In genomic region chr7:44631458-44632115, GRCh38 we compare ENCODE assay signal across 9 cellular contexts. TPM values are rescaled to one million over a fixed set of nuclear protein-coding genes. Genes with fewer than 3 reads are reported as not detected.
DNase-seq lines count a peak whose midpoint lies in the region; ATAC-seq and TF ChIP-seq lines count a peak whose summit lies in the region.
"Had no signal": no experiment of that assay in that cellular context is flagged by ENCODE, and none has a peak within 500 bp of the region (broad histone marks: within the 10 kb centered on the region; RNA-seq: fewer than 3 reads in every experiment).

No MANE protein-coding gene starts in this region.

- H3K4me3 ChIP-seq in dorsolateral prefrontal cortex = no peak overlapping the region
- H3K4me3 ChIP-seq: coronary artery had no signal

- POLR2A ChIA-PET in activated naive CD8-positive, alpha-beta T cell treated with anti-CD3 and anti-CD28 coated beads, Interleukin-2, amount 10 ng/mL, durations not matched to agents 7 days and 5 days (lab: Charles Lee) = interaction anchor here (1.0 to 3.0 kb wide), 5 partner anchors 9 to 78 kb away, joined by 3 to 16 read pairs (median 7); partner anchors contain the start of genes DDX56, OGDH and TMED4

- H3K27me3 Mint-ChIP-seq in activated naive CD8-positive, alpha-beta T cell treated with anti-CD3 and anti-CD28 coated beads, Interleukin-2, amount 10 ng/mL, durations not matched to agents 7 days and 5 days = no peaks in the 10 kb centered on the region
- no peaks in the 10 kb centered on the region for H3K27me3 Mint-ChIP-seq in mesothelial cell of epicardium (ENCODE audit: low read depth)

- peaks cover 56% of the 10 kb centered on the region for H3K4me1 Mint-ChIP-seq in activated naive CD8-positive, alpha-beta T cell treated with anti-CD3 and anti-CD28 coated beads, Interleukin-2, amount 10 ng/mL, durations not matched to agents 7 days and 5 days
- H3K4me1 Mint-ChIP-seq in mesothelial cell of epicardium = peaks cover 7% of the 10 kb centered on the region

- peak overlapping the region; percentile 53 for H3K4me3 Mint-ChIP-seq in activated naive CD8-positive, alpha-beta T cell treated with anti-CD3 and anti-CD28 coated beads, Interleukin-2, amount 10 ng/mL, durations not matched to agents 7 days and 5 days
- H3K4me3 Mint-ChIP-seq in mesothelial cell of epicardium = no peak overlapping the region

- peaks cover 22% of the 10 kb centered on the region for H3K36me3 Mint-ChIP-seq in activated naive CD8-positive, alpha-beta T cell treated with anti-CD3 and anti-CD28 coated beads, Interleukin-2, amount 10 ng/mL, durations not matched to agents 7 days and 5 days
- H3K36me3 Mint-ChIP-seq in mesothelial cell of epicardium = peaks cover 12% of the 10 kb centered on the region

- intact Hi-C loops in posterior cingulate gyrus (cut with DNase I) (no loop called here), dorsolateral prefrontal cortex (cut with DNase I) (no loop called here)

- peak; percentile 62 for ATAC-seq in activated naive CD8-positive, alpha-beta T cell treated with anti-CD3 and anti-CD28 coated beads, Interleukin-2, amount 10 ng/mL, durations not matched to agents 7 days and 5 days (ENCODE audit: low read depth)

- H3K9me3 Mint-ChIP-seq in activated naive CD8-positive, alpha-beta T cell treated with anti-CD3 and anti-CD28 coated beads, Interleukin-2, amount 10 ng/mL, durations not matched to agents 7 days and 5 days = no peaks in the 10 kb centered on the region
- no peaks in the 10 kb centered on the region for H3K9me3 Mint-ChIP-seq in mesothelial cell of epicardium

- peak overlapping the region in 29 of 59 donors; percentile 0 to 83 (median 32) for H3K27ac ChIP-seq in dorsolateral prefrontal cortex

- no peaks in the 10 kb centered on the region for H3K27me3 ChIP-seq in dorsolateral prefrontal cortex

- H3K27ac Mint-ChIP-seq in activated naive CD8-positive, alpha-beta T cell treated with anti-CD3 and anti-CD28 coated beads, Interleukin-2, amount 10 ng/mL, durations not matched to agents 7 days and 5 days = peak overlapping the region; percentile 82
- peak overlapping the region; percentile 84 for H3K27ac Mint-ChIP-seq in mesothelial cell of epicardium

- DNase-seq in CD1c-positive myeloid dendritic cell (ENCODE audit: extremely low spot score) (peak; percentile 18), LHCN-M2 (ENCODE audit: low read depth) (peak; percentile 79), mesothelial cell of epicardium (ENCODE audit: low spot score in 2 of 2, unreplicated experiment in 2 of 2) (no peak), NCI-H446 (lab: John Stamatoyannopoulos, UW) (no peak), posterior cingulate gyrus (no peak), SKM-1 treated with dmso at 0.1 percent for 144 hours (lab: John Stamatoyannopoulos, UW; ENCODE audit: unreplicated experiment) (no peak), dorsolateral prefrontal cortex (no peak)
- no peak for DNase-seq in activated naive CD8-positive, alpha-beta T cell treated with anti-CD3 and anti-CD28 coated beads, Interleukin-2, amount 10 ng/mL, durations not matched to agents 7 days and 5 days

- no peak for TF ChIP-seq CTCF in mesothelial cell of epicardium (IDR thresholded peaks at IDR 0.05; ENCODE audit: unreplicated experiment)
- TF ChIP-seq CTCF in dorsolateral prefrontal cortex (IDR thresholded peaks at IDR 0.05 in 54 of 56, conservative IDR thresholded peaks at IDR 0.05 in 2 of 56; ENCODE audit: low read depth in 1 of 56, partially characterized antibody in 56 of 56) = no peak

RNA-seq across cellular contexts. Expression of gene OGDH, which starts 25.2 kb away (rescaled TPM):
- 99.8 and 104 TPM in 2 replicates for total RNA-seq in LHCN-M2 (2014; rRNA removed)
- 93.3 TPM for polyA plus RNA-seq in LHCN-M2 (2012)
- total RNA-seq in activated naive CD8-positive, alpha-beta T cell treated with anti-CD3 and anti-CD28 coated beads, Interleukin-2, amount 10 ng/mL, durations not matched to agents 7 days and 5 days = 100 to 1,000 TPM in 1 of 2 experiments, 10 to 100 TPM in 1; 99.6 to 103 TPM
- 67.4 to 72.8 TPM (median 71.2 TPM) in 3 replicates for total RNA-seq in mesothelial cell of epicardium
- total RNA-seq in dorsolateral prefrontal cortex = 100 to 1,000 TPM in 116 of 120 experiments, 10 to 100 TPM in 4; 86.3 to 153 (median 120) TPM

RNA-seq across cellular contexts. Expression of gene TMED4, which starts 49.6 kb away (rescaled TPM):
- total RNA-seq in LHCN-M2 (2014; rRNA removed) (241 and 253 TPM in 2 replicates), mesothelial cell of epicardium (97.0 to 97.7 TPM (median 97.6 TPM) in 3 replicates), dorsolateral prefrontal cortex (10 to 100 TPM; 53.4 to 91.7 (median 69.9) TPM)
- polyA plus RNA-seq in LHCN-M2 (2012) = 69.9 TPM
- 10 to 100 TPM; 91.4 to 94.3 TPM for total RNA-seq in activated naive CD8-positive, alpha-beta T cell treated with anti-CD3 and anti-CD28 coated beads, Interleukin-2, amount 10 ng/mL, durations not matched to agents 7 days and 5 days

RNA-seq across cellular contexts. Expression of gene DDX56, which starts 57.9 kb away (rescaled TPM):
- total RNA-seq in LHCN-M2 (2014; rRNA removed) (122 and 131 TPM in 2 replicates), mesothelial cell of epicardium (89.0 to 104 TPM (median 96.8 TPM) in 3 replicates), dorsolateral prefrontal cortex (10 to 100 TPM; 38.1 to 83.2 (median 61.5) TPM)
- polyA plus RNA-seq in LHCN-M2 (2012) = 87.1 TPM
- 100 to 1,000 TPM in 1 of 2 experiments, 10 to 100 TPM in 1; 94.1 to 102 TPM for total RNA-seq in activated naive CD8-positive, alpha-beta T cell treated with anti-CD3 and anti-CD28 coated beads, Interleukin-2, amount 10 ng/mL, durations not matched to agents 7 days and 5 days

Comparison
In these comparisons a context has a peak if more than half of its experiments do, and no peak if none do; other contexts are left out.
1. DNase-seq: peak in CD1c-positive myeloid dendritic cell (single experiment) and LHCN-M2 (single experiment); none in activated naive CD8-positive, alpha-beta T cell treated with anti-CD3 and anti-CD28 coated beads, Interleukin-2, amount 10 ng/mL, durations not matched to agents 7 days and 5 days (single experiment), mesothelial cell of epicardium (0 of 2), NCI-H446 (0 of 2), posterior cingulate gyrus (0 of 10), SKM-1 treated with dmso at 0.1 percent for 144 hours (single experiment) and dorsolateral prefrontal cortex (0 of 10).